In the genomic region with DNA sequence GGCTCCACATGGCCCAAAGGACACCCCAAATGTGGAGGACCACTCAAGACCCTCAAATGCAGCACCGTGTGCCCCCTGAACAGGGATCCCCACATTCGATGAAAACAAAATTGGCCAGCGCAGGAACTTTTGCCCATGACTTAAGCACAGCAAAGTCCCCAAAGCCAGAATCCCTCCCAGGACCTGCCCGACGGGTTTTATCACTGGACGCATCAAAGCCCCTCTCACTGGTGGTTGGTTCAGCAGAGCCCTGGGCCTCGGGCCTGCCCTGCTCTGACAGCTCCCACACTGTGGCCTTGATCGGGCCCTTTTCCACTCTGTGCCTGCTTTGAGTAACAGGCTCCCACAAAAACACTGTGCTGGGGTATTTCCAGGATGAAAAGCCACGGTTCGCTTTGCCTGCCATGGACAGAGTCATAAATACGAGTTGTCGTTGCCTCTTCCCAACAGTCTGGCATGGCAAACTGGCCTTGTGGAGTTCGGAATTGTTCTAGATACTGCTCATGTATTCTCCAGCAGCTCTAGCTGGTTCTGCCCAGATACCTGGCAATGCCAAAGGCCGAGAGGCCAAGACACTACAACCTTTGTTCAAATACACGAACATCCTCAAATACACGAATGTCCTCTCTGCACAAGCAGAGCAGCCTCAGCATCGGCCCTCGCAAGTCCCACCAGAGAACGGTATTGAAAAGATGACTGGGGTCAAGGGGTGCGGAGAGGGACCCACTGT, we compare ENCODE assay signal across 1 cellular context.
TF ChIP-seq lines count a peak whose summit lies in the region.

No MANE protein-coding gene starts in this region.

TF ChIP-seq in A549, 52 proteins besides CTCF, POLR2A, EP300 and RAD21 (continued from another document):
- TF ChIP-seq, protein P1, sequence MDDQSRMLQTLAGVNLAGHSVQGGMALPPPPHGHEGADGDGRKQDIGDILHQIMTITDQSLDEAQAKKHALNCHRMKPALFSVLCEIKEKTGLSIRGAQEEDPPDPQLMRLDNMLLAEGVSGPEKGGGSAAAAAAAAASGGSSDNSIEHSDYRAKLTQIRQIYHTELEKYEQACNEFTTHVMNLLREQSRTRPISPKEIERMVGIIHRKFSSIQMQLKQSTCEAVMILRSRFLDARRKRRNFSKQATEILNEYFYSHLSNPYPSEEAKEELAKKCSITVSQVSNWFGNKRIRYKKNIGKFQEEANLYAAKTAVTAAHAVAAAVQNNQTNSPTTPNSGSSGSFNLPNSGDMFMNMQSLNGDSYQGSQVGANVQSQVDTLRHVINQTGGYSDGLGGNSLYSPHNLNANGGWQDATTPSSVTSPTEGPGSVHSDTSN (IDR thresholded peaks at IDR 0.05) = no peak
- TF ChIP-seq ZSCAN20 (CRISPR knock-in tag; IDR thresholded peaks at IDR 0.05) (no peak), FOXS1 (CRISPR knock-in tag; IDR thresholded peaks at IDR 0.05) (no peak)
- TF ChIP-seq, protein P2, sequence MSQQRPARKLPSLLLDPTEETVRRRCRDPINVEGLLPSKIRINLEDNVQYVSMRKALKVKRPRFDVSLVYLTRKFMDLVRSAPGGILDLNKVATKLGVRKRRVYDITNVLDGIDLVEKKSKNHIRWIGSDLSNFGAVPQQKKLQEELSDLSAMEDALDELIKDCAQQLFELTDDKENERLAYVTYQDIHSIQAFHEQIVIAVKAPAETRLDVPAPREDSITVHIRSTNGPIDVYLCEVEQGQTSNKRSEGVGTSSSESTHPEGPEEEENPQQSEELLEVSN (IDR thresholded peaks at IDR 0.05; ENCODE audit: borderline replicate concordance, low read depth) = no peak
- TF ChIP-seq, protein P3, sequence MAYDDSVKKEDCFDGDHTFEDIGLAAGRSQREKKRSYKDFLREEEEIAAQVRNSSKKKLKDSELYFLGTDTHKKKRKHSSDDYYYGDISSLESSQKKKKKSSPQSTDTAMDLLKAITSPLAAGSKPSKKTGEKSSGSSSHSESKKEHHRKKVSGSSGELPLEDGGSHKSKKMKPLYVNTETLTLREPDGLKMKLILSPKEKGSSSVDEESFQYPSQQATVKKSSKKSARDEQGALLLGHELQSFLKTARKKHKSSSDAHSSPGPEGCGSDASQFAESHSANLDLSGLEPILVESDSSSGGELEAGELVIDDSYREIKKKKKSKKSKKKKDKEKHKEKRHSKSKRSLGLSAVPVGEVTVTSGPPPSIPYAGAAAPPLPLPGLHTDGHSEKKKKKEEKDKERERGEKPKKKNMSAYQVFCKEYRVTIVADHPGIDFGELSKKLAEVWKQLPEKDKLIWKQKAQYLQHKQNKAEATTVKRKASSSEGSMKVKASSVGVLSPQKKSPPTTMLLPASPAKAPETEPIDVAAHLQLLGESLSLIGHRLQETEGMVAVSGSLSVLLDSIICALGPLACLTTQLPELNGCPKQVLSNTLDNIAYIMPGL (CRISPR knock-in tag; IDR thresholded peaks at IDR 0.05; ENCODE audit: borderline replicate concordance) = no peak
TF ChIP-seq in A549: peak in this region for 0.
